In genomic region chr16:24518498-24518897, GRCh38 we compare ENCODE assay signal across 27 cellular contexts.
"Had no signal": no experiment of that assay in that cellular context is flagged by ENCODE, and none has a peak within 500 bp of the region (broad histone marks: within the 10 kb centered on the region; RNA-seq: fewer than 3 reads in every experiment).

No MANE protein-coding gene starts in this region.

- H3K4me1 ChIP-seq: foreskin keratinocyte, gastrocnemius medialis, heart right ventricle had no signal

- H3K9me3 Mint-ChIP-seq: dendritic cell treated with granulocyte-macrophage colony-stimulating factor and Interleukin-4, amounts not matched to agents 40 ng/mL and 50 ng/mL, for 4 days; effector memory CD8-positive, alpha-beta T cell; endodermal cell had no signal

- H3K4me3 ChIP-seq: colonic mucosa, coronary artery, dorsolateral prefrontal cortex, esophagus muscularis mucosa, esophagus squamous epithelium, gastrocnemius medialis, gastroesophageal sphincter, heart left ventricle, heart right ventricle had no signal

- FAIRE-seq: colon, endometrium, frontal cortex had no signal

- H3K36me3 ChIP-seq: colonic mucosa, esophagus muscularis mucosa, esophagus squamous epithelium, gastrocnemius medialis, gastroesophageal sphincter, heart left ventricle, heart right ventricle had no signal

- DNase-seq: colonic mucosa; cortex of kidney; dermis blood vessel endothelial cell; dorsolateral prefrontal cortex; effector CD4-positive, alpha-beta T cell; effector CD8-positive, alpha-beta T cell; effector memory CD4-positive, alpha-beta T cell; effector memory CD8-positive, alpha-beta T cell; endodermal cell; erythroblast; esophagus squamous epithelium; foreskin fibroblast; foreskin keratinocyte; foreskin melanocyte; gastrocnemius medialis; glutamatergic neuron; heart left ventricle; heart right ventricle had no signal

- H3K27ac ChIP-seq: colonic mucosa, coronary artery, dorsolateral prefrontal cortex, epithelial cell of prostate, esophagus muscularis mucosa, esophagus squamous epithelium, foreskin keratinocyte, gastrocnemius medialis, gastroesophageal sphincter, heart left ventricle, heart right ventricle had no signal

- ATAC-seq: effector memory CD8-positive, alpha-beta T cell; esophagus mucosa; foreskin keratinocyte; gastrocnemius medialis; gastroesophageal sphincter; heart left ventricle; heart right ventricle had no signal

- H3K27ac Mint-ChIP-seq: dendritic cell treated with granulocyte-macrophage colony-stimulating factor and Interleukin-4, amounts not matched to agents 40 ng/mL and 50 ng/mL, for 4 days; effector memory CD8-positive, alpha-beta T cell; endodermal cell had no signal

- H3K9me3 ChIP-seq: colonic mucosa, esophagus muscularis mucosa, esophagus squamous epithelium, gastrocnemius medialis, gastroesophageal sphincter, heart left ventricle, heart right ventricle had no signal

- H3K4me3 Mint-ChIP-seq: dendritic cell treated with granulocyte-macrophage colony-stimulating factor and Interleukin-4, amounts not matched to agents 40 ng/mL and 50 ng/mL, for 4 days; effector memory CD8-positive, alpha-beta T cell; endodermal cell had no signal

- H3K27me3 ChIP-seq: colonic mucosa, dorsolateral prefrontal cortex, esophagus squamous epithelium, foreskin keratinocyte, gastrocnemius medialis, gastroesophageal sphincter, heart left ventricle, heart right ventricle had no signal
